10 cellular contexts compared by ENCODE assay signal in genomic region chr2:170813611-170814550, GRCh38. TPM values are rescaled to one million over a fixed set of nuclear protein-coding genes. Genes with fewer than 3 reads are reported as not detected.
DNase-seq lines count a peak whose midpoint lies in the region; ATAC-seq lines count a peak whose summit lies in the region.
"Had no signal": no experiment of that assay in that cellular context is flagged by ENCODE, and none has a peak within 500 bp of the region (broad histone marks: within the 10 kb centered on the region; RNA-seq: fewer than 3 reads in every experiment).

No MANE protein-coding gene starts in this region.

- H3K27ac ChIP-seq in mesenchymal stem cell (ENCODE audit: low read length, poor library complexity, severe bottlenecking) = no peak overlapping the region
- H3K27ac ChIP-seq: skin epidermis had no signal

- peak overlapping the region; percentile 76 for H3K4me3 Mint-ChIP-seq in activated T-helper 17 cell treated with anti-CD3 and anti-CD28 coated beads, Interleukin-2, amount 50 U/mL, for 72 hours

- peak overlapping the region in 1 of 2 experiments; percentile 60 for H3K4me3 ChIP-seq in mesenchymal stem cell (ENCODE audit: insufficient read depth in 1 of 2, low read depth in 1 of 2, low read length in 2 of 2)
- H3K4me3 ChIP-seq: skin epidermis had no signal

- no peak for ATAC-seq in activated T-helper 17 cell treated with anti-CD3 and anti-CD28 coated beads, Interleukin-2, amount 50 U/mL, for 72 hours (replicated peaks)
- ATAC-seq in HG02852 (IDR thresholded peaks at IDR 0.05; ENCODE audit: unreplicated experiment) = no peak
- ATAC-seq: HCT116 had no signal

- H2BK12ac ChIP-seq in mesenchymal stem cell (ENCODE audit: low read length in 2 of 2) = no peak overlapping the region

- H2AK5ac ChIP-seq in mesenchymal stem cell (ENCODE audit: low read length, severe bottlenecking) = no peak overlapping the region

- H3K79me1 ChIP-seq in mesenchymal stem cell (replicated peaks; ENCODE audit: low read length, poor library complexity, severe bottlenecking) = no peaks in the 10 kb centered on the region

- H3K9me3 Mint-ChIP-seq in activated T-helper 17 cell treated with anti-CD3 and anti-CD28 coated beads, Interleukin-2, amount 50 U/mL, for 72 hours = no peaks in the 10 kb centered on the region

- no peak overlapping the region for H3K23ac ChIP-seq in mesenchymal stem cell (ENCODE audit: low read length in 2 of 2)

- H3K36me3 Mint-ChIP-seq in activated T-helper 17 cell treated with anti-CD3 and anti-CD28 coated beads, Interleukin-2, amount 50 U/mL, for 72 hours (ENCODE audit: low read depth) = peaks cover 6% of the 10 kb centered on the region

- H3K18ac ChIP-seq in mesenchymal stem cell (ENCODE audit: low read depth in 1 of 2, low read length in 2 of 2) = no peak overlapping the region

- H2BK15ac ChIP-seq in mesenchymal stem cell (ENCODE audit: low read depth, poor library complexity, severe bottlenecking) = no peak overlapping the region

- no peak overlapping the region for H2BK5ac ChIP-seq in mesenchymal stem cell (ENCODE audit: low read depth, low read length, poor library complexity, severe bottlenecking)

- WGBS in mesenchymal stem cell = 5% methylated on average over 30 of the region's 42 CpGs

- H3K4me1 ChIP-seq in mesenchymal stem cell (ENCODE audit: control insufficient read depth, insufficient read depth, low read depth, low read length) = peaks cover 31% of the 10 kb centered on the region

- DNase-seq in DMS153 treated with DMSO at 0.1 percent for 48 hours (lab: John Stamatoyannopoulos, UW; ENCODE audit: unreplicated experiment) (peak; percentile 55), KBM-7 (peak; percentile 30), mesenchymal stem cell (peak; percentile 71), GOT3 (lab: John Stamatoyannopoulos, UW) (no peak), germinal center (ENCODE audit: low spot score) (no peak), NCI-H1694 (lab: John Stamatoyannopoulos, UW) (no peak)

- no peak overlapping the region for H3K9ac ChIP-seq in mesenchymal stem cell (ENCODE audit: low read length)

- no peak overlapping the region for H3K27ac Mint-ChIP-seq in activated T-helper 17 cell treated with anti-CD3 and anti-CD28 coated beads, Interleukin-2, amount 50 U/mL, for 72 hours

- in situ Hi-C loops in KBM-7 (cut with MboI; ENCODE audit: low pct_unique_long_range_greater_than_20kb, low sequenced_read_pairs) = loop anchor here (25.0 kb wide), 2 partner anchors 402 to 577 kb away; no protein-coding TSS in a partner anchor

- no peaks in the 10 kb centered on the region for H3K36me3 ChIP-seq in mesenchymal stem cell (ENCODE audit: control insufficient read depth in 1 of 2, insufficient read depth in 2 of 2, low read depth in 1 of 2, low read length in 2 of 2)

- H3K4me1 Mint-ChIP-seq in activated T-helper 17 cell treated with anti-CD3 and anti-CD28 coated beads, Interleukin-2, amount 50 U/mL, for 72 hours = peaks cover 11% of the 10 kb centered on the region

- peaks cover 60 to 64% of the 10 kb centered on the region in 2 experiments for H3K27me3 ChIP-seq in mesenchymal stem cell (ENCODE audit: control insufficient read depth in 1 of 2, insufficient read depth in 1 of 2, low read length in 2 of 2)

- H4K91ac ChIP-seq in mesenchymal stem cell (ENCODE audit: low read length) = no peak overlapping the region

- H3K14ac ChIP-seq in mesenchymal stem cell (ENCODE audit: low read length in 2 of 2) = no peak overlapping the region

- H3K27me3 Mint-ChIP-seq in activated T-helper 17 cell treated with anti-CD3 and anti-CD28 coated beads, Interleukin-2, amount 50 U/mL, for 72 hours = peaks cover 43% of the 10 kb centered on the region

- no peak overlapping the region for H3K4ac ChIP-seq in mesenchymal stem cell (ENCODE audit: low read depth in 1 of 2, low read length in 2 of 2)

- no peaks in the 10 kb centered on the region for H3K9me3 ChIP-seq in mesenchymal stem cell (ENCODE audit: control insufficient read depth, low read length)

- no peak overlapping the region for H4K8ac ChIP-seq in mesenchymal stem cell (ENCODE audit: low read length)

- H2AFZ ChIP-seq in mesenchymal stem cell (ENCODE audit: low read depth, low read length) = no peak overlapping the region

- no peak overlapping the region for H3K4me2 ChIP-seq in mesenchymal stem cell (ENCODE audit: low read length, poor library complexity, severe bottlenecking)

- no peak overlapping the region for H2BK120ac ChIP-seq in mesenchymal stem cell (ENCODE audit: low read depth, low read length)

RNA-seq across cellular contexts. Expression of gene GAD1, which starts 2.8 kb away (rescaled TPM):
- 1 to 10 TPM in 1 of 2 donors, under 1 TPM in 1; 0.73 to 7.1 TPM for total RNA-seq in activated T-helper 17 cell treated with anti-CD3 and anti-CD28 coated beads, Interleukin-2, amount 50 U/mL, for 72 hours
- polyA plus RNA-seq in mesenchymal stem cell (2013, experiment 1 of 2) = not detected
- not detected for polyA plus RNA-seq in mesenchymal stem cell (2013, experiment 2 of 2)

RNA-seq across cellular contexts. Expression of gene ERICH2, which starts 43.7 kb away (rescaled TPM):
- not detected for total RNA-seq in activated T-helper 17 cell treated with anti-CD3 and anti-CD28 coated beads, Interleukin-2, amount 50 U/mL, for 72 hours
- 0.28 TPM for polyA plus RNA-seq in mesenchymal stem cell (2013, experiment 1 of 2)
- not detected for polyA plus RNA-seq in mesenchymal stem cell (2013, experiment 2 of 2)

Comparison
In these comparisons a context has a peak if more than half of its experiments do, and no peak if none do; other contexts are left out.
1. DNase-seq: peak in DMS153 treated with DMSO at 0.1 percent for 48 hours (single experiment), KBM-7 (single experiment) and mesenchymal stem cell (single experiment); none in GOT3 (single experiment), germinal center (single experiment) and NCI-H1694 (single experiment).